In the genomic region with DNA sequence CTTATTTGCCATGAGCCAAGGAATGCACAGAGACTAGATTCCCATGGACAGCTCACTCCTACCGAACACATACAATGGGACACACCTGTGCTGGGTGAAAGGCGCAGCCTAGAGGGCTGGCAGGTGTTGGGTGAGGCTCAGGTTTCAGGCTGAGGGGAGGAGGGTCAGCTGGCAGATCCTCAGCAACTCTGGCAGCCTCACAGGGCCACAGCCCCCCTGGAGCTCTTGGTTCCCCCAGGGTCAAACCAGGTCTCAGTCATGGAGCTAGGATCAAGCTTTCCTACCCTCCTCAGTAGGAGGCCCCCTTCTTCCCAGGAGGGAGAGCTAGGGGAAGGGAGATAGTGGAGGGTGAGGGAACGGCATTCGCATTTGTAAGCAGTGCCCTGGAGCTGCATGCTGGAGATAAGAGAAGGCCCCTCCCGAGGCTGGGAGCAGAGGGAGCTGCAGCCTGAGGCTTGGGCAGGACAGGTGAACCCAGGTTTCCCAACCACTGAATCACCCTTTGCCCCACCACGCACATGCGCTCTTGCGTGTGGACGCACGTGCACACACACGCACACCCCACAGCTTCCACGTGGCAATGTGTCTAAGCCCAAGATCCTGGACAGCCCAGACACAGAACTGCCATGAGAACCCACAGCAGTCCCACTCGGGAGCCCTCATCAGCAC, we compare ENCODE assay signal across 14 cellular contexts. TPM values are rescaled to one million over a fixed set of nuclear protein-coding genes. Genes with fewer than 3 reads are reported as not detected.
DNase-seq lines count a peak whose midpoint lies in the region; ATAC-seq and TF ChIP-seq lines count a peak whose summit lies in the region.
"Had no signal": no experiment of that assay in that cellular context is flagged by ENCODE, and none has a peak within 500 bp of the region (broad histone marks: within the 10 kb centered on the region; RNA-seq: fewer than 3 reads in every experiment).

No MANE protein-coding gene starts in this region.

- CTCF ChIA-PET in PC-9 (lab: Charles Lee): interaction anchor here (0.5 to 1.3 kb wide), 6 partner anchors 15 to 88 kb away, joined by 3 to 9 read pairs (median 5); no protein-coding TSS in a partner anchor

- peaks cover 16 to 42% (median 25%) of the 10 kb centered on the region in 10 experiments; a peak in 19 of 20 replicates for H3K4me1 ChIP-seq in BLaER1 treated with 17β-estradiol and CSF1 and Interleukin-3, amounts not matched to agents 10 nM and 100 nM
- peaks cover 52% of the 10 kb centered on the region for H3K4me1 ChIP-seq in PC-9 (replicated peaks; ENCODE audit: insufficient read depth)
- H3K4me1 ChIP-seq: prostate gland had no signal

- peak overlapping the region; percentile 57; the same call in 1 of the 2 replicates for H2AFZ ChIP-seq in PC-9

- H3K27me3 ChIP-seq in BLaER1 treated with 17β-estradiol and CSF1 and Interleukin-3, amounts not matched to agents 10 nM and 100 nM: no peaks in the 10 kb centered on the region
- H3K27me3 ChIP-seq in PC-9 (ENCODE audit: insufficient read depth, low read depth): no peaks in the 10 kb centered on the region

- H3K4me1 Mint-ChIP-seq in stimulated activated naive CD8-positive, alpha-beta T cell treated with anti-CD3 and anti-CD28 coated beads, Interleukin-15, amount 100 ng/mL, for 72 hours: peaks cover 23% of the 10 kb centered on the region

- BruUV-seq in PC-9 (replicated peaks; lab: Mats Ljungman, UMichigan): no TSS peak

- peaks cover 0 to 15% (median 12%) of the 10 kb centered on the region in 11 experiments; a peak in 18 of 22 replicates for H3K9me3 ChIP-seq in BLaER1 treated with 17β-estradiol and CSF1 and Interleukin-3, amounts not matched to agents 10 nM and 100 nM (replicated peaks in 1 of 11)
- no peaks in the 10 kb centered on the region for H3K9me3 ChIP-seq in PC-9 (ENCODE audit: insufficient read depth, low read depth)
- H3K9me3 ChIP-seq: prostate gland had no signal

- no peaks in the 10 kb centered on the region for H3K9me2 ChIP-seq in PC-9 (ENCODE audit: insufficient read depth)

- no peaks in the 10 kb centered on the region for H3K9me3 Mint-ChIP-seq in stimulated activated naive CD8-positive, alpha-beta T cell treated with anti-CD3 and anti-CD28 coated beads, Interleukin-15, amount 100 ng/mL, for 72 hours

- intact Hi-C loops in PC-9 (cut with micrococcal nuclease; ENCODE audit: unreplicated experiment): loop anchor here (1.0 kb wide), 4 partner anchors 26 to 88 kb away; partner anchors contain the start of gene TFRC

- peak overlapping the region in 10 of 11 experiments; percentile 12 to 44 (median 30); a peak in 13 of 22 replicates for H3K4me2 ChIP-seq in BLaER1 treated with 17β-estradiol and CSF1 and Interleukin-3, amounts not matched to agents 10 nM and 100 nM
- peak overlapping the region; percentile 70 for H3K4me2 ChIP-seq in PC-9

- DNase-seq in NCI-H146 (lab: John Stamatoyannopoulos, UW): peak; percentile 88
- DNase-seq in PC-9: peak; percentile 94 to 99
- peak; percentile 63 for DNase-seq in iPS-NIHi7 (ENCODE audit: extremely low spot score)
- DNase-seq in stimulated activated naive CD8-positive, alpha-beta T cell treated with anti-CD3 and anti-CD28 coated beads, Interleukin-15, amount 100 ng/mL, for 72 hours: no peak
- DNase-seq in activated CD4-positive, alpha-beta T cell treated with anti-CD3 and anti-CD28 coated beads, Interleukin-2, amount 50 U/mL, for 48 hours: no peak
- DNase-seq in EL: no peak
- DNase-seq: HFFc6, KBM-7, midbrain, NCI-H2227 treated with DMSO at 0.1 percent for 48 hours, SIG-M5 had no signal

- TF ChIP-seq CTCF in PC-9 (conservative IDR thresholded peaks at IDR 0.05): no peak; the same call in 1 of the 2 replicates

- no peak for ATAC-seq in HG02973 (IDR thresholded peaks at IDR 0.05; ENCODE audit: unreplicated experiment)
- ATAC-seq in stimulated activated naive CD8-positive, alpha-beta T cell treated with anti-CD3 and anti-CD28 coated beads, Interleukin-15, amount 100 ng/mL, for 72 hours: no peak

- H3K27ac ChIP-seq in BLaER1 treated with 17β-estradiol and CSF1 and Interleukin-3, amounts not matched to agents 10 nM and 100 nM: peak overlapping the region in 3 of 11 experiments; percentile 14 to 40 (median 37); a peak in 3 of 22 replicates
- H3K27ac ChIP-seq in PC-9: peak overlapping the region; percentile 94
- H3K27ac ChIP-seq: prostate gland had no signal

- H4K20me1 ChIP-seq in BLaER1 treated with 17β-estradiol and CSF1 and Interleukin-3, amounts not matched to agents 10 nM and 100 nM: no peaks in the 10 kb centered on the region
- H4K20me1 ChIP-seq in PC-9 (ENCODE audit: insufficient read depth): no peaks in the 10 kb centered on the region

- peaks cover 56% of the 10 kb centered on the region for H3F3A ChIP-seq in PC-9 (ENCODE audit: insufficient read depth, low read depth)

- no peak overlapping the region for H3K4me3 Mint-ChIP-seq in stimulated activated naive CD8-positive, alpha-beta T cell treated with anti-CD3 and anti-CD28 coated beads, Interleukin-15, amount 100 ng/mL, for 72 hours
- H3K4me3 Mint-ChIP-seq: HFFc6 had no signal

- no peak overlapping the region for H3K4me3 ChIP-seq in BLaER1 treated with 17β-estradiol and CSF1 and Interleukin-3, amounts not matched to agents 10 nM and 100 nM
- peak overlapping the region; percentile 36; the same call in 1 of the 2 replicates for H3K4me3 ChIP-seq in PC-9
- H3K4me3 ChIP-seq: prostate gland had no signal

- no peak overlapping the region for H3K27ac Mint-ChIP-seq in stimulated activated naive CD8-positive, alpha-beta T cell treated with anti-CD3 and anti-CD28 coated beads, Interleukin-15, amount 100 ng/mL, for 72 hours
- H3K27ac Mint-ChIP-seq: HFFc6 had no signal

- H3K27me3 Mint-ChIP-seq in stimulated activated naive CD8-positive, alpha-beta T cell treated with anti-CD3 and anti-CD28 coated beads, Interleukin-15, amount 100 ng/mL, for 72 hours: no peaks in the 10 kb centered on the region

- peak overlapping the region in 3 of 11 experiments; percentile 28 to 43 (median 41); a peak in 2 of 22 replicates for H3K9ac ChIP-seq in BLaER1 treated with 17β-estradiol and CSF1 and Interleukin-3, amounts not matched to agents 10 nM and 100 nM

- H3K79me2 ChIP-seq in PC-9 (ENCODE audit: low read depth): no peaks in the 10 kb centered on the region

- H3K36me3 ChIP-seq in BLaER1 treated with 17β-estradiol and CSF1 and Interleukin-3, amounts not matched to agents 10 nM and 100 nM: no peaks in the 10 kb centered on the region
- H3K36me3 ChIP-seq in PC-9 (ENCODE audit: low read depth): no peaks in the 10 kb centered on the region
- H3K36me3 ChIP-seq: prostate gland had no signal

- POLR2A ChIA-PET in PC-9 (lab: Charles Lee; ENCODE audit: unreplicated experiment): interaction anchor here (0.5 to 1.3 kb wide), 11 partner anchors 19 to 411 kb away, joined by 3 to 11 read pairs (median 4); partner anchors contain the start of gene TNK2

RNA-seq across cellular contexts. Expression of gene TFRC, which starts 26.3 kb away (rescaled TPM):
- 134 and 195 TPM in 2 replicates for total RNA-seq in PC-9 (2021)

Comparison
In these comparisons a context has a peak if more than half of its experiments do, and no peak if none do; other contexts are left out.
1. DNase-seq: peak in NCI-H146 (single experiment), PC-9 (2 of 2) and iPS-NIHi7 (single experiment); none in stimulated activated naive CD8-positive, alpha-beta T cell treated with anti-CD3 and anti-CD28 coated beads, Interleukin-15, amount 100 ng/mL, for 72 hours (0 of 2), activated CD4-positive, alpha-beta T cell treated with anti-CD3 and anti-CD28 coated beads, Interleukin-2, amount 50 U/mL, for 48 hours (0 of 2) and EL (single experiment).